Comparison of ENCODE assay signal across 23 cellular contexts in the genomic region with DNA sequence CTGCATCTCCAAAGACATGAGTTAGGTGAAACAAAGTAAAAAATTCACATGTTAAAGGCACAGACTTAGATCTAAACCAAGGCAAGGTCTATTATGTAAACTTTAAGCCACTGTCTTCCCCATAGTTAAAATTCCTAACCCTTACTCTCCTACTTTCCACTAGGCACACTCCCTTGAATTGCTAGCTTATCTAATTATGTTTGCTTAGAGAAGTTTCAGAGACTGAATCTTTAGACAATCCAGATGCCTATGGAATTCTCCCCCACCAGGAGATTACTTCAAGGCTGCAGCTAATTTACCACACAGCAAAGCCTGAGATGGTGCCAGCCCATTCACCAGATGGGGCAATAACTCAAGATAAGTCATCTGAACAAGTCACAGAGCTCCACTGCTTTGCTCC.
DNase-seq lines count a peak whose midpoint lies in the region; ATAC-seq and TF ChIP-seq lines count a peak whose summit lies in the region.
"Had no signal": no experiment of that assay in that cellular context is flagged by ENCODE, and none has a peak within 500 bp of the region (broad histone marks: within the 10 kb centered on the region; RNA-seq: fewer than 3 reads in every experiment).

No MANE protein-coding gene starts in this region.

- POLR2A ChIA-PET in CD4-positive, alpha-beta T cell (lab: Charles Lee), result no interaction called here

- H3K9me3 ChIP-seq in HUES64 (ENCODE audit: insufficient read depth, low read depth, low read length), result no peaks in the 10 kb centered on the region
- H3K9me3 ChIP-seq in CD4-positive, alpha-beta T cell (ENCODE audit: control insufficient read depth, low read length), result no peaks in the 10 kb centered on the region
- no peaks in the 10 kb centered on the region for H3K9me3 ChIP-seq in colonic mucosa
- H3K9me3 ChIP-seq: tibial nerve had no signal

- no peaks in the 10 kb centered on the region for H3K36me3 Mint-ChIP-seq in CD4-positive, alpha-beta T cell (ENCODE audit: low read depth)
- H3K36me3 Mint-ChIP-seq: activated CD4-positive, alpha-beta memory T cell treated with anti-CD3 and anti-CD28 coated beads for 36 hours had no signal

- no peak for TF ChIP-seq CTCF in CD4-positive, alpha-beta T cell (IDR thresholded peaks at IDR 0.05)
- no peak for TF ChIP-seq CTCF in colonic mucosa (IDR thresholded peaks at IDR 0.05)

- H3K27ac ChIP-seq in HUES64 (ENCODE audit: low read depth, low read length), result peak overlapping the region; percentile 69
- no peak overlapping the region for H3K27ac ChIP-seq in CD4-positive, alpha-beta T cell (ENCODE audit: low read depth, low read length)
- no peak overlapping the region for H3K27ac ChIP-seq in colonic mucosa
- H3K27ac ChIP-seq: 22Rv1, coronary artery, skin epidermis, tibial nerve had no signal

- intact Hi-C loops in CD4-positive, alpha-beta T cell (cut with DNase I, micrococcal nuclease), result no loop called here
- intact Hi-C loops in colonic mucosa (cut with DNase I), result no loop called here

- no peaks in the 10 kb centered on the region for H3K4me1 Mint-ChIP-seq in CD4-positive, alpha-beta T cell (ENCODE audit: low read depth)
- H3K4me1 Mint-ChIP-seq: activated B cell treated with CpG ODN at 0.5 μM for 24 hours; stimulated activated naive CD8-positive, alpha-beta T cell treated with anti-CD3 and anti-CD28 coated beads, Interleukin-15, amount 100 ng/mL, for 72 hours had no signal

- no peak overlapping the region for H3K27ac Mint-ChIP-seq in CD4-positive, alpha-beta T cell
- H3K27ac Mint-ChIP-seq: activated B cell treated with CpG ODN at 0.5 μM for 24 hours; activated CD4-positive, alpha-beta memory T cell treated with anti-CD3 and anti-CD28 coated beads for 36 hours; stimulated activated naive CD8-positive, alpha-beta T cell treated with anti-CD3 and anti-CD28 coated beads, Interleukin-15, amount 100 ng/mL, for 72 hours had no signal

- H3K4me3 Mint-ChIP-seq in CD4-positive, alpha-beta T cell, result no peak overlapping the region
- H3K4me3 Mint-ChIP-seq: activated B cell treated with CpG ODN at 0.5 μM for 24 hours; activated CD4-positive, alpha-beta memory T cell treated with anti-CD3 and anti-CD28 coated beads for 36 hours; stimulated activated naive CD8-positive, alpha-beta T cell treated with anti-CD3 and anti-CD28 coated beads, Interleukin-15, amount 100 ng/mL, for 72 hours had no signal

- no peak for ATAC-seq in CD4-positive, alpha-beta T cell (ENCODE audit: poor library complexity)
- ATAC-seq: HepG2; stimulated activated naive CD8-positive, alpha-beta T cell treated with anti-CD3 and anti-CD28 coated beads, Interleukin-15, amount 100 ng/mL, for 72 hours had no signal

- H3K9me3 Mint-ChIP-seq in CD4-positive, alpha-beta T cell, result no peaks in the 10 kb centered on the region
- H3K9me3 Mint-ChIP-seq: activated B cell treated with CpG ODN at 0.5 μM for 24 hours; stimulated activated naive CD8-positive, alpha-beta T cell treated with anti-CD3 and anti-CD28 coated beads, Interleukin-15, amount 100 ng/mL, for 72 hours had no signal

- H3K36me3 ChIP-seq in HUES64 (ENCODE audit: insufficient read depth, low read length) (no peaks in the 10 kb centered on the region), colonic mucosa (no peaks in the 10 kb centered on the region)
- H3K36me3 ChIP-seq: tibial nerve had no signal

- H3K4me1 ChIP-seq in HUES64 (ENCODE audit: insufficient read depth, low read length) (peaks cover 33% of the 10 kb centered on the region), colonic mucosa (no peaks in the 10 kb centered on the region)
- H3K4me1 ChIP-seq: tibial nerve had no signal

- H3K4me3 ChIP-seq in HUES64 (ENCODE audit: low read length) (no peak overlapping the region; the same call in 1 of the 2 replicates), colonic mucosa (no peak overlapping the region)
- H3K4me3 ChIP-seq: coronary artery, skin epidermis, tibial nerve had no signal

- H3K27me3 ChIP-seq in HUES64 (ENCODE audit: insufficient read depth, low read length) (no peaks in the 10 kb centered on the region), colonic mucosa (no peaks in the 10 kb centered on the region)
- no peaks in the 10 kb centered on the region for H3K27me3 ChIP-seq in CD4-positive, alpha-beta T cell (ENCODE audit: control insufficient read depth, insufficient read depth, low read length)
- H3K27me3 ChIP-seq: tibial nerve had no signal

- H3K9ac ChIP-seq in HUES64 (ENCODE audit: low read depth, low read length) (peak overlapping the region; percentile 33), colonic mucosa (ENCODE audit: low read depth in 2 of 2, low read length in 2 of 2) (no peak overlapping the region)

- no peaks in the 10 kb centered on the region for H3K27me3 Mint-ChIP-seq in CD4-positive, alpha-beta T cell
- H3K27me3 Mint-ChIP-seq: activated B cell treated with CpG ODN at 0.5 μM for 24 hours; activated CD4-positive, alpha-beta memory T cell treated with anti-CD3 and anti-CD28 coated beads for 36 hours; stimulated activated naive CD8-positive, alpha-beta T cell treated with anti-CD3 and anti-CD28 coated beads, Interleukin-15, amount 100 ng/mL, for 72 hours had no signal

- DNase-seq in A172 (ENCODE audit: low spot score) (peak; percentile 3), ecto neural progenitor cell (ENCODE audit: low spot score) (peak; percentile 50), islet precursor cell (peak; percentile 94), colonic mucosa (no peak)
- DNase-seq in stimulated activated CD4-positive, alpha-beta T cell treated with anti-CD3 and anti-CD28 coated beads, Interleukin-4, amount 100 ng/mL, for 1 hour, result no peak
- no peak for DNase-seq in CD4-positive, alpha-beta T cell
- DNase-seq in activated CD4-positive, alpha-beta T cell treated with anti-CD3 and anti-CD28 coated beads for 4 hours, result no peak
- DNase-seq: activated B cell treated with CpG ODN at 0.5 μM for 24 hours; activated CD4-positive, alpha-beta memory T cell treated with anti-CD3 and anti-CD28 coated beads for 36 hours; activated effector memory CD4-positive, alpha-beta T cell treated with anti-CD3 and anti-CD28 coated beads, Interleukin-2, amount 50 U/mL, for 16 hours; AML-193; DMS79; NCI-H1105; NCI-H2081; NK-92 treated with Interleukin-12 subunit alpha and Interleukin-12 subunit beta, amount 100 ng/mL, for 24 hours; stimulated activated naive CD8-positive, alpha-beta T cell treated with anti-CD3 and anti-CD28 coated beads, Interleukin-15, amount 100 ng/mL, for 72 hours; T-helper 9 cell had no signal

- CTCF ChIA-PET in CD4-positive, alpha-beta T cell (lab: Charles Lee), result no interaction called here

Comparison
In these comparisons a context has a peak if more than half of its experiments do, and no peak if none do; other contexts are left out.
1. DNase-seq: peak in A172 (single experiment), ecto neural progenitor cell (single experiment) and islet precursor cell (single experiment); none in stimulated activated CD4-positive, alpha-beta T cell treated with anti-CD3 and anti-CD28 coated beads, Interleukin-4, amount 100 ng/mL, for 1 hour (single experiment), CD4-positive, alpha-beta T cell (0 of 10), colonic mucosa (single experiment) and activated CD4-positive, alpha-beta T cell treated with anti-CD3 and anti-CD28 coated beads for 4 hours (0 of 2).